Comparison of ENCODE assay signal across 1 cellular context in the genomic region with DNA sequence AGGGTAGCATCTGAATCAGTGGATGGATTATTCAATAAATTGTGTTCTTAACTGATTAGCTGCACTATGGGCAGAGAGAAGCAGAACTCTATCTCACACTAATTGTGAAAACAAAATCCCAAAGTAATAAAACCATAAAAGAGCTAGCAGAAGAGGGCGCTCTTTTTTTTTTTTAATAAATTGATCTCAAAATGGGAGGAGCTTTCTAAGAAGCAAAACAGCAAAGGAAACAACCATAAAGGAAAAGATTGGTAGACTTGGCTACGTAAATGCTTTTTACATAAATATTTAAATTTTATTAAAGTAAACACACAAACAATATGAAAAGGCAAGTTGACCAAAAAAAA.
A peak's percentile ranks its signal among the peaks of the same experiment; 100 is the strongest.
TF ChIP-seq lines count a peak whose summit lies in the region.

No MANE protein-coding gene starts in this region.

TF ChIP-seq in K562, 482 proteins besides CTCF, POLR2A, EP300 and RAD21 (continued from another document):
- TF ChIP-seq, protein P1, sequence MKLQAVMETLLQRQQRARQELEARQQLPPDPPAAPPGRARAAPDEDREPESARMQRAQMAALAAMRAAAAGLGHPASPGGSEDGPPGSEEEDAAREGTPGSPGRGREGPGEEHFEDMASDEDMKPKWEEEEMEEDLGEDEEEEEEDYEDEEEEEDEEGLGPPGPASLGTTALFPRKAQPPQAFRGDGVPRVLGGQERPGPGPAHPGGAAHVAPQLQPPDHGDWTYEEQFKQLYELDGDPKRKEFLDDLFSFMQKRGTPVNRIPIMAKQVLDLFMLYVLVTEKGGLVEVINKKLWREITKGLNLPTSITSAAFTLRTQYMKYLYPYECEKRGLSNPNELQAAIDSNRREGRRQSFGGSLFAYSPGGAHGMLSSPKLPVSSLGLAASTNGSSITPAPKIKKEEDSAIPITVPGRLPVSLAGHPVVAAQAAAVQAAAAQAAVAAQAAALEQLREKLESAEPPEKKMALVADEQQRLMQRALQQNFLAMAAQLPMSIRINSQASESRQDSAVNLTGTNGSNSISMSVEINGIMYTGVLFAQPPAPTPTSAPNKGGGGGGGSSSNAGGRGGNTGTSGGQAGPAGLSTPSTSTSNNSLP (IDR thresholded peaks at IDR 0.05; ENCODE audit: borderline replicate concordance, low read depth, low read length): peak; percentile 92
- no peak for TF ChIP-seq RBFOX2 (IDR thresholded peaks at IDR 0.05; ENCODE audit: low read depth, low read length)
